Comparison of ENCODE assay signal across 19 cellular contexts in genomic region chr6:14756370-14756769, GRCh38.
"Had no signal": no experiment of that assay in that cellular context is flagged by ENCODE, and none has a peak within 500 bp of the region (broad histone marks: within the 10 kb centered on the region; RNA-seq: fewer than 3 reads in every experiment).

No MANE protein-coding gene starts in this region.

- H3K4me3 Mint-ChIP-seq: activated naive CD8-positive, alpha-beta T cell treated with anti-CD3 and anti-CD28 coated beads, Interleukin-2, amount 10 ng/mL, durations not matched to agents 7 days and 5 days; brain; naive B cell had no signal

- H3K36me3 Mint-ChIP-seq: activated naive CD8-positive, alpha-beta T cell treated with anti-CD3 and anti-CD28 coated beads, Interleukin-2, amount 10 ng/mL, durations not matched to agents 7 days and 5 days; brain; naive B cell had no signal

- H3K27ac Mint-ChIP-seq: activated naive CD8-positive, alpha-beta T cell treated with anti-CD3 and anti-CD28 coated beads, Interleukin-2, amount 10 ng/mL, durations not matched to agents 7 days and 5 days had no signal

- DNase-seq: activated CD4-positive, alpha-beta T cell treated with anti-CD3 and anti-CD28 coated beads for 1 hour; activated CD4-positive, alpha-beta T cell treated with anti-CD3 and anti-CD28 coated beads, Interleukin-2, amount 50 U/mL, for 48 hours; activated CD8-positive, alpha-beta memory T cell treated with anti-CD3 and anti-CD28 coated beads, Interleukin-2, amount 50 U/mL, for 48 hours; activated naive CD8-positive, alpha-beta T cell treated with anti-CD3 and anti-CD28 coated beads, Interleukin-2, amount 10 ng/mL, durations not matched to agents 7 days and 5 days; caudate nucleus; dorsolateral prefrontal cortex; foreskin fibroblast; left cardiac atrium; mesenchymal stem cell; mucosa of descending colon; naive B cell; pancreas; right lobe of liver; small intestine; stimulated activated CD4-positive, alpha-beta T cell treated with anti-CD3 and anti-CD28 coated beads, Interleukin-15, amount 100 ng/mL, for 24 hours; stimulated activated CD4-positive, alpha-beta T cell treated with anti-CD3 and anti-CD28 coated beads, Interleukin-2, amount 100 ng/mL, for 48 hours; thyroid gland; WERI-Rb-1 had no signal

- ATAC-seq: left cardiac atrium, mucosa of descending colon, pancreas, right lobe of liver had no signal

- H3K27me3 Mint-ChIP-seq: activated naive CD8-positive, alpha-beta T cell treated with anti-CD3 and anti-CD28 coated beads, Interleukin-2, amount 10 ng/mL, durations not matched to agents 7 days and 5 days; naive B cell had no signal
